Comparison of ENCODE assay signal across 20 cellular contexts in the genomic region with DNA sequence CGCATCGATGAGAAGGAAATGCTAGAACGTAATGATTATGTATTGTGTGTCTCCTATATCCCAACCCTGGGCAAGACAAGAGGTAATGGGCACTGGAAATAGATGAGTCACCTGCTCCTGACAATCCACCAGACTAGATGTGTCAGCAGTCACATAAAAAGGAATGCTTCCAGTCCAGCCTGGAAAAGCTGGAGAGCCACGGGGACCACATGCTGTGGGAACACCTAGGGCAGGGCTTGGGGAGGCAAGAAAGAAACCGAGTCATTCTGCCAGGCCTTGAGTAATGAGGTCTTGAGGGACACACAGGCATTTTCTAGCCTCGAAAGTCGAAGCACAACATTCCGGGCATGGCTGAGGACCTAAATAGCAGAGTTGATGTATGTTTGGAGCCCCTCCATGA.
A peak's percentile ranks its signal among the peaks of the same experiment; 100 is the strongest.
DNase-seq lines count a peak whose midpoint lies in the region; ATAC-seq lines count a peak whose summit lies in the region.
"Had no signal": no experiment of that assay in that cellular context is flagged by ENCODE, and none has a peak within 500 bp of the region (broad histone marks: within the 10 kb centered on the region; RNA-seq: fewer than 3 reads in every experiment).

No MANE protein-coding gene starts in this region.

- H4K20me1 ChIP-seq in GM23248 (ENCODE audit: insufficient read depth) = no peaks in the 10 kb centered on the region

- no peak overlapping the region for H3K4me3 ChIP-seq in GM23248
- no peak overlapping the region for H3K4me3 ChIP-seq in SJCRH30
- no peak overlapping the region for H3K4me3 ChIP-seq in right cardiac atrium (ENCODE audit: low read length)
- H3K4me3 ChIP-seq: PC-9, thyroid gland had no signal

- H3K9ac ChIP-seq in GM23248 = no peak overlapping the region

- H3K36me3 ChIP-seq in GM23248 (ENCODE audit: low read depth) (no peaks in the 10 kb centered on the region), SJCRH30 (no peaks in the 10 kb centered on the region)
- H3K36me3 ChIP-seq: thyroid gland had no signal

- no peaks in the 10 kb centered on the region for H3K79me2 ChIP-seq in GM23248 (ENCODE audit: insufficient read depth)

- ATAC-seq in GM18511 (IDR thresholded peaks at IDR 0.05; ENCODE audit: unreplicated experiment) = no peak
- ATAC-seq in right cardiac atrium = no peak

- H3K4me2 ChIP-seq in GM23248 (ENCODE audit: unreplicated experiment) = peak overlapping the region; percentile 8
- H3K4me2 ChIP-seq: PC-9 had no signal

- H3K27ac ChIP-seq in GM23248 (peak overlapping the region; percentile 23; the same call in 1 of the 2 replicates), SJCRH30 (no peak overlapping the region), right cardiac atrium (ENCODE audit: low read length) (no peak overlapping the region)
- H3K27ac ChIP-seq: PC-9, thyroid gland had no signal

- H3K27me3 ChIP-seq in GM23248 (replicated peaks; ENCODE audit: insufficient read depth) (no peaks in the 10 kb centered on the region), SJCRH30 (no peaks in the 10 kb centered on the region), right cardiac atrium (ENCODE audit: control insufficient read depth, insufficient read depth) (no peaks in the 10 kb centered on the region)
- H3K27me3 ChIP-seq: thyroid gland had no signal

- WGBS in GM23248 (ENCODE audit: low coverage in 1 of 2, low lambda C conversion rate in 2 of 2, missing lambda C conversion rate in 2 of 2), 2 experiments = 45 to 50% methylated on average over 8 of the region's 8 CpGs
- 83% methylated on average over 8 of the region's 8 CpGs for WGBS in right cardiac atrium

- no peak overlapping the region for H2AFZ ChIP-seq in GM23248
- H2AFZ ChIP-seq: PC-9 had no signal

- H3F3A ChIP-seq in GM23248 (ENCODE audit: insufficient read depth) = peaks cover 39% of the 10 kb centered on the region

- H3K4me1 ChIP-seq in GM23248 (ENCODE audit: insufficient read depth) (peaks cover 31% of the 10 kb centered on the region), SJCRH30 (peaks cover 10% of the 10 kb centered on the region), right cardiac atrium (ENCODE audit: control insufficient read depth, insufficient read depth, low read length) (no peaks in the 10 kb centered on the region)
- H3K4me1 ChIP-seq: thyroid gland had no signal

- H3K9me2 ChIP-seq in GM23248 (ENCODE audit: insufficient read depth) = no peaks in the 10 kb centered on the region

- H3K9me3 ChIP-seq in GM23248 (ENCODE audit: low read depth) (no peaks in the 10 kb centered on the region), SJCRH30 (replicated peaks) (no peaks in the 10 kb centered on the region), right cardiac atrium (ENCODE audit: control insufficient read depth, low read length) (no peaks in the 10 kb centered on the region)
- H3K9me3 ChIP-seq: thyroid gland had no signal

- DNase-seq in A172 (ENCODE audit: low spot score) = peak; percentile 89
- DNase-seq in GM23248 = peak; percentile 82
- DNase-seq in SJCRH30 = peak; percentile 13 to 31
- peak; percentile 51 for DNase-seq in fibroblast of peridontal ligament (ENCODE audit: extremely low read depth)
- no peak for DNase-seq in NCI-H82 treated with DMSO at 0.1 percent for 48 hours (lab: John Stamatoyannopoulos, UW; ENCODE audit: unreplicated experiment)
- no peak for DNase-seq in activated gamma-delta T cell (lab: John Stamatoyannopoulos, UW)
- no peak for DNase-seq in right cardiac atrium
- DNase-seq: activated effector memory CD4-positive, alpha-beta T cell treated with anti-CD3 and anti-CD28 coated beads, Interleukin-2, amount 50 U/mL, for 16 hours; COR-L47; cortex of kidney; head of caudate nucleus; kidney; NCI-H187 treated with DMSO at 0.1 percent for 48 hours; NCI-H524; occipital lobe; stimulated activated CD4-positive, alpha-beta T cell treated with anti-CD3 and anti-CD28 coated beads, Interleukin-4, amount 100 ng/mL, for 4 hours; T-helper 1 cell; thyroid gland had no signal

- in situ Hi-C loops in GM23248 (cut with MboI) = no loop called here

- intact Hi-C loops in right cardiac atrium (cut with DNase I) = no loop called here

Comparison
In these comparisons a context has a peak if more than half of its experiments do, and no peak if none do; other contexts are left out.
1. DNase-seq: peak in A172 (single experiment), GM23248 (single experiment), SJCRH30 (2 of 2) and fibroblast of peridontal ligament (single experiment); none in NCI-H82 treated with DMSO at 0.1 percent for 48 hours (single experiment), activated gamma-delta T cell (single experiment) and right cardiac atrium (0 of 3).